Comparison of ENCODE assay signal across 14 cellular contexts in genomic region chr20:50591233-50591852, GRCh38.
"Had no signal": no experiment of that assay in that cellular context is flagged by ENCODE, and none has a peak within 500 bp of the region (broad histone marks: within the 10 kb centered on the region; RNA-seq: fewer than 3 reads in every experiment).

No MANE protein-coding gene starts in this region.

- H3K9me3 ChIP-seq: prostate gland, stomach, thoracic aorta had no signal

- H3K27ac ChIP-seq: prostate gland, thoracic aorta had no signal

- DNase-seq: activated CD4-positive, alpha-beta T cell treated with anti-CD3 and anti-CD28 coated beads, Interleukin-2, amount 50 U/mL, for 1 hour; activated CD4-positive, CD25-positive, alpha-beta regulatory T cell; activated CD8-positive, alpha-beta memory T cell treated with anti-CD3 and anti-CD28 coated beads for 24 hours; activated effector memory CD4-positive, alpha-beta T cell treated with Interleukin-2 at 50 U/mL for 16 hours; effector memory CD4-positive, alpha-beta T cell; foreskin fibroblast; kidney glomerular epithelial cell; mesendoderm had no signal

- H3K36me3 ChIP-seq: prostate gland had no signal

- FAIRE-seq: astrocyte, bronchial epithelial cell had no signal

- H3K4me3 ChIP-seq: prostate gland, stomach, thoracic aorta had no signal

- H3K27ac Mint-ChIP-seq: dendritic cell treated with granulocyte-macrophage colony-stimulating factor and Interleukin-4, amounts not matched to agents 40 ng/mL and 50 ng/mL, for 4 days had no signal

- H3K4me3 Mint-ChIP-seq: dendritic cell treated with granulocyte-macrophage colony-stimulating factor and Interleukin-4, amounts not matched to agents 40 ng/mL and 50 ng/mL, for 4 days had no signal

- H3K9me3 Mint-ChIP-seq: dendritic cell treated with granulocyte-macrophage colony-stimulating factor and Interleukin-4, amounts not matched to agents 40 ng/mL and 50 ng/mL, for 4 days had no signal
